9 cellular contexts compared by ENCODE assay signal in the genomic region with DNA sequence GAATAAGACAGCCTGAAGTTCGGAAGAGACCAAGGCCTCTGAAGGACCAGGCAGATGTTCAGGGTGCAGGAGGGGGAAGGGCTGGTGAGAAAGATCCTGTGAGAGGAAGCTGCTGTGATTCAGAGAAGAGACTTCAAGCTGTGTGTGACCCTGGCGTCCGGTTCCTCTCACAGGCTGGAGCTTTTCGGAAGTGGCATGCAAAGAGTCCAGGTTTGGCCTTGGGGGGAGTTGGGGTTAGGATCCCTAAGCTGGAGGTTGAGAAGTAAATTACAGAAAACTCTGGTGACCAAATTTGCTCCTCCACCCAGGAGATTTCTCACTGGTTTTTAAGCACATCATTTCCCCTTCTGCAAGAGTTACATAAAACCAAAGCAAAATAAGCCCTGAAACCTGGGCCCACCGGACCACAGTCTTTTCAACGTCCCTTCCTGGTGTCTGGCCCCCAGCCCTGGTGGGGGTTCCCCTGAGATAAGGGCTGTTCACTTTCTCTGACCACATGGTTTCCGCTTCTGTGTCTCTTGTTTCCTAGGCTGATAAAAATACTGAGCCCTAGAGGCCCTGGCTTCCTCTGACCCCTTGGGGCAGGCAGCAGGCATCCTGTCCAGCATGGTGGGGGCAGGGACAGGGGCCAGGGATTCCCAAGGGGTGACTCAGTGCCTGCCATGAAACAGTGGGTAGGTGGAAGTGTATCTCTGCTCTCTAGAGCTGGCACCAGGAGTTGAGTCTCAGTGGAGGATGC. TPM values are rescaled to one million over a fixed set of nuclear protein-coding genes. Genes with fewer than 3 reads are reported as not detected.
A peak's percentile ranks its signal among the peaks of the same experiment; 100 is the strongest.
DNase-seq lines count a peak whose midpoint lies in the region; ATAC-seq, FAIRE-seq and TF ChIP-seq lines count a peak whose summit lies in the region.
"Had no signal": no experiment of that assay in that cellular context is flagged by ENCODE, and none has a peak within 500 bp of the region (broad histone marks: within the 10 kb centered on the region; RNA-seq: fewer than 3 reads in every experiment).

No MANE protein-coding gene starts in this region.

- H3K27me3 ChIP-seq in keratinocyte (ENCODE audit: control insufficient read depth, extremely low read depth, insufficient read depth, low read length), result no peaks in the 10 kb centered on the region
- H3K27me3 ChIP-seq in subcutaneous abdominal adipose tissue (ENCODE audit: control insufficient read depth in 5 of 5, insufficient read depth in 4 of 5, low read length in 5 of 5), result no peaks in the 10 kb centered on the region

- H3K36me3 ChIP-seq in keratinocyte (ENCODE audit: control insufficient read depth in 2 of 2, extremely low read depth in 1 of 2, insufficient read depth in 2 of 2, low read length in 2 of 2) (peaks cover 10 to 17% of the 10 kb centered on the region in 2 experiments), subcutaneous abdominal adipose tissue (ENCODE audit: control insufficient read depth in 5 of 5, insufficient read depth in 5 of 5, low read length in 5 of 5) (peaks cover 0 to 36% (median 26%) of the 10 kb centered on the region in 5 donors)

- peak; percentile 79 for DNase-seq in activated CD8-positive, alpha-beta memory T cell treated with anti-CD3 and anti-CD28 coated beads for 24 hours
- DNase-seq in activated CD8-positive, alpha-beta memory T cell treated with anti-CD3 and anti-CD28 coated beads, Interleukin-2, amount 50 U/mL, for 4 hours, result no peak
- DNase-seq in OCI-M2 (lab: John Stamatoyannopoulos, UW; ENCODE audit: unreplicated experiment) (peak; percentile 57), keratinocyte (ENCODE audit: low read depth, low spot score) (no peak)

- dilution Hi-C loops in keratinocyte (cut with MboI; ENCODE audit: extremely low pct_ligation_motif_present, low sequenced_read_pairs), result no loop called here

- no peaks in the 10 kb centered on the region for H4K20me1 ChIP-seq in keratinocyte (ENCODE audit: control insufficient read depth, extremely low read depth, insufficient read depth, low read length)

- peaks cover 12% of the 10 kb centered on the region for H3K4me1 ChIP-seq in keratinocyte (ENCODE audit: control insufficient read depth, extremely low read depth, insufficient read depth, low read length)
- peaks cover 14 to 51% (median 39%) of the 10 kb centered on the region in 5 donors for H3K4me1 ChIP-seq in subcutaneous abdominal adipose tissue (ENCODE audit: control insufficient read depth in 5 of 5, insufficient read depth in 5 of 5, low read length in 5 of 5)

- no peak overlapping the region for H2AFZ ChIP-seq in keratinocyte (ENCODE audit: control insufficient read depth, low read length)

- peak overlapping the region; percentile 36 for H3K4me2 ChIP-seq in keratinocyte (ENCODE audit: control insufficient read depth, extremely low read depth, insufficient read depth, low read depth, low read length)

- no peaks in the 10 kb centered on the region for H3K9me1 ChIP-seq in keratinocyte (ENCODE audit: control insufficient read depth, extremely low read depth, insufficient read depth, low read length)

- no peaks in the 10 kb centered on the region for H3K79me2 ChIP-seq in keratinocyte (ENCODE audit: control insufficient read depth, insufficient read depth, low read length)

- H3K9me3 ChIP-seq in keratinocyte (ENCODE audit: control insufficient read depth, low read depth, low read length), result no peaks in the 10 kb centered on the region
- no peaks in the 10 kb centered on the region for H3K9me3 ChIP-seq in subcutaneous abdominal adipose tissue (ENCODE audit: control insufficient read depth in 5 of 5, low read length in 5 of 5)

- no peak for TF ChIP-seq CTCF in keratinocyte (optimal IDR thresholded peaks at IDR 0.05 in 1 of 3, IDR thresholded peaks at IDR 0.05 in 1 of 3, conservative IDR thresholded peaks at IDR 0.05 in 1 of 3; ENCODE audit: extremely low read depth in 1 of 3, insufficient read depth in 2 of 3, low read length in 3 of 3)

- H3K4me3 ChIP-seq in keratinocyte (ENCODE audit: control insufficient read depth in 2 of 3, extremely low read depth in 1 of 3, insufficient read depth in 2 of 3, low read depth in 1 of 3, low read length in 3 of 3), result no peak overlapping the region
- H3K4me3 ChIP-seq in subcutaneous abdominal adipose tissue (ENCODE audit: low read depth in 1 of 5, low read length in 5 of 5), result peak overlapping the region in 3 of 5 donors; percentile 6 to 27 (median 26)

- peak overlapping the region; percentile 87 for H3K27ac ChIP-seq in angular gyrus (ENCODE audit: low read depth, low read length)
- no peak overlapping the region for H3K27ac ChIP-seq in keratinocyte (ENCODE audit: control insufficient read depth, insufficient read depth, low read length)
- peak overlapping the region; percentile 89 for H3K27ac ChIP-seq in subcutaneous abdominal adipose tissue (ENCODE audit: low read depth, low read length)

- FAIRE-seq in keratinocyte (lab: Jason Lieb, UNC), result no peak

- ATAC-seq in HG02943 (IDR thresholded peaks at IDR 0.05; ENCODE audit: low read depth, unreplicated experiment) (peak; percentile 60), HG02588 (IDR thresholded peaks at IDR 0.05; ENCODE audit: unreplicated experiment) (no peak)

- H3K9ac ChIP-seq in keratinocyte (ENCODE audit: control insufficient read depth, extremely low read depth, insufficient read depth, low read length), result no peak overlapping the region
- H3K9ac ChIP-seq in subcutaneous abdominal adipose tissue (ENCODE audit: low read length in 5 of 5), result peak overlapping the region in 4 of 5 donors; percentile 3 to 73 (median 41)

RNA-seq across cellular contexts. Expression of gene LTA, which starts 12.0 kb away (rescaled TPM):
- 0.04 TPM in 1 of 3 replicates, not detected in the others for polyA plus RNA-seq in keratinocyte
- polyA plus RNA-seq in keratinocyte (2011; ENCODE audit: low read depth), result 0.32 TPM
- polyA plus RNA-seq in keratinocyte (2011; cell fraction: cytosol; rRNA removed), result not detected in 2 replicates
- not detected in 2 replicates for polyA plus RNA-seq in keratinocyte (2011; cell fraction: nucleus; rRNA removed)
- polyA plus RNA-seq in keratinocyte (2012; ENCODE audit: low replicate concordance), result 0.23 TPM in 1 of 2 replicates, not detected in the other
- polyA minus RNA-seq in keratinocyte, result not detected in 3 replicates
- not detected for polyA minus RNA-seq in keratinocyte (2011; cell fraction: cytosol; rRNA and poly(A)+ RNA removed)
- polyA minus RNA-seq in keratinocyte (2011; cell fraction: nucleus; rRNA and poly(A)+ RNA removed), result not detected in 2 replicates
- polyA plus RNA-seq: BJ had no signal

RNA-seq across cellular contexts. Expression of gene NFKBIL1, which starts 12.7 kb away (rescaled TPM):
- polyA plus RNA-seq in keratinocyte, result 4.8 to 8.9 TPM (median 7.2 TPM) in 3 replicates
- polyA plus RNA-seq in keratinocyte (2011; ENCODE audit: low read depth), result 3.9 TPM
- polyA plus RNA-seq in keratinocyte (2011; cell fraction: cytosol; rRNA removed), result 4.1 and 11.0 TPM in 2 replicates
- 5.9 and 10.3 TPM in 2 replicates for polyA plus RNA-seq in keratinocyte (2011; cell fraction: nucleus; rRNA removed)
- polyA plus RNA-seq in keratinocyte (2012; ENCODE audit: low replicate concordance), result 11.1 and 11.7 TPM in 2 replicates
- polyA minus RNA-seq in keratinocyte, result 1.2 to 6.2 TPM (median 2.1 TPM) in 3 replicates
- 15.3 TPM for polyA minus RNA-seq in keratinocyte (2011; cell fraction: cytosol; rRNA and poly(A)+ RNA removed)
- 5.4 and 6.5 TPM in 2 replicates for polyA minus RNA-seq in keratinocyte (2011; cell fraction: nucleus; rRNA and poly(A)+ RNA removed)

RNA-seq across cellular contexts. Expression of gene ATP6V1G2, which starts 13.7 kb away (rescaled TPM):
- polyA plus RNA-seq in keratinocyte, result 0.46 to 1.3 TPM (median 0.94 TPM) in 3 replicates
- polyA plus RNA-seq in keratinocyte (2011; ENCODE audit: low read depth), result not detected
- polyA plus RNA-seq in keratinocyte (2011; cell fraction: cytosol; rRNA removed), result 0.36 and 0.58 TPM in 2 replicates
- 1.5 and 2.2 TPM in 2 replicates for polyA plus RNA-seq in keratinocyte (2011; cell fraction: nucleus; rRNA removed)
- polyA plus RNA-seq in keratinocyte (2012; ENCODE audit: low replicate concordance), result 0.36 and 0.48 TPM in 2 replicates
- 0.53 to 2.9 TPM in 2 of 3 replicates, not detected in the other for polyA minus RNA-seq in keratinocyte
- not detected for polyA minus RNA-seq in keratinocyte (2011; cell fraction: cytosol; rRNA and poly(A)+ RNA removed)
- polyA minus RNA-seq in keratinocyte (2011; cell fraction: nucleus; rRNA and poly(A)+ RNA removed), result not detected in 2 replicates

RNA-seq across cellular contexts. Expression of gene TNF, which starts 15.2 kb away (rescaled TPM):
- polyA plus RNA-seq in keratinocyte, result 0.54 to 2.3 TPM (median 0.88 TPM) in 3 replicates
- polyA plus RNA-seq in keratinocyte (2011; ENCODE audit: low read depth), result 0.21 TPM
- polyA plus RNA-seq in keratinocyte (2011; cell fraction: cytosol; rRNA removed), result 0.39 and 0.55 TPM in 2 replicates
- 2.7 and 8.1 TPM in 2 replicates for polyA plus RNA-seq in keratinocyte (2011; cell fraction: nucleus; rRNA removed)
- polyA plus RNA-seq in keratinocyte (2012; ENCODE audit: low replicate concordance), result 0.83 and 1.8 TPM in 2 replicates
- polyA minus RNA-seq in keratinocyte, result 0.30 to 2.0 TPM (median 0.83 TPM) in 3 replicates
- polyA minus RNA-seq in keratinocyte (2011; cell fraction: cytosol; rRNA and poly(A)+ RNA removed), result not detected
- polyA minus RNA-seq in keratinocyte (2011; cell fraction: nucleus; rRNA and poly(A)+ RNA removed), result 0.63 and 1.5 TPM in 2 replicates
- polyA plus RNA-seq: BJ had no signal

RNA-seq across cellular contexts. Expression of gene DDX39B, which starts 18.3 kb away (rescaled TPM):
- polyA plus RNA-seq in keratinocyte, result 270 to 540 TPM (median 314 TPM) in 3 replicates
- 131 TPM for polyA plus RNA-seq in keratinocyte (2011; ENCODE audit: low read depth)
- polyA plus RNA-seq in keratinocyte (2011; cell fraction: cytosol; rRNA removed), result 156 and 228 TPM in 2 replicates
- 643 and 658 TPM in 2 replicates for polyA plus RNA-seq in keratinocyte (2011; cell fraction: nucleus; rRNA removed)
- polyA plus RNA-seq in keratinocyte (2012; ENCODE audit: low replicate concordance), result 172 and 266 TPM in 2 replicates
- polyA minus RNA-seq in keratinocyte, result 432 to 600 TPM (median 568 TPM) in 3 replicates
- polyA minus RNA-seq in keratinocyte (2011; cell fraction: cytosol; rRNA and poly(A)+ RNA removed), result 229 TPM
- polyA minus RNA-seq in keratinocyte (2011; cell fraction: nucleus; rRNA and poly(A)+ RNA removed), result 190 and 275 TPM in 2 replicates

Comparison
In these comparisons a context has a peak if more than half of its experiments do, and no peak if none do; other contexts are left out.
1. DNase-seq: peak in activated CD8-positive, alpha-beta memory T cell treated with anti-CD3 and anti-CD28 coated beads for 24 hours (single experiment) and OCI-M2 (single experiment); none in activated CD8-positive, alpha-beta memory T cell treated with anti-CD3 and anti-CD28 coated beads, Interleukin-2, amount 50 U/mL, for 4 hours (single experiment) and keratinocyte (single experiment).
2. H3K4me3 ChIP-seq: peak in subcutaneous abdominal adipose tissue (3 of 5); none in keratinocyte (0 of 3).